1 cellular context compared by ENCODE assay signal in the genomic region with DNA sequence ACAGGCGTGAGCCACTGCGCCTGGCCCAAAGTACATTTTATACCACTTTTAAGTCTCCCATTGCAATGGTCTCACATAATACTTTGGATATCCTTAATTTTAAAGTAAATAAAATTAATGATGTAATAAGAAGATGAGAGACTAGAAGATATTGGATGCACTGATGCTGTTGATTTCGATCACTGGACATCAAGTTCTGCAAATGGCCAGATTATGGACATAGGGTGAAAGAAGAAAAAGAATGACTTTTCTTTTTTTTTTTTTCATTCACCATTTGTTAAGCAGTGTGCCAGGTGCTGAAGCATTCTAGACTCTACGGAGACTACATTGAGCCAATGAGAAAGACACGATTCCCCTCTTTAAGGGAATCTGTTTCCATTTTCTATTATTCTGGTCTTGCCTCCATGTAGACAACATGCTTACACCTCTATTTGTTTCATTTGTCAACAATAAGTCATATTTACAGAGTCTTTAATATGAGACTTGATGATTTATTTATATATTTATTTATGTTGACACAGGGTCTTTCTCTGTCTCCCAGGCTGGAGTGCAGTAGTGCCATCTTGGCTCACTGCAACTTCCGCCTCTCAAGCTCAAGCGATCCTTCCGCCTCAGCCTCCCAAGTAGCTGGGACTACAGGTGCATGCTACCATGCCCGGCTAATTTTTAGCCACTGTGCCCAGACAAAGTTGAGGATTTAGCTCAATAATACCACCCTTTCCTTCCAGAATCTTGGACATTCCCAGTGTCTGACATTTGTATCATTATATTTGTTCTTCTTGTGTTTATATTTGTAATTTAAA.
TF ChIP-seq lines count a peak whose summit lies in the region.

No MANE protein-coding gene starts in this region.

TF ChIP-seq in A549, 52 proteins besides CTCF, POLR2A, EP300 and RAD21 (continued from another document):
- TF ChIP-seq, protein P1, sequence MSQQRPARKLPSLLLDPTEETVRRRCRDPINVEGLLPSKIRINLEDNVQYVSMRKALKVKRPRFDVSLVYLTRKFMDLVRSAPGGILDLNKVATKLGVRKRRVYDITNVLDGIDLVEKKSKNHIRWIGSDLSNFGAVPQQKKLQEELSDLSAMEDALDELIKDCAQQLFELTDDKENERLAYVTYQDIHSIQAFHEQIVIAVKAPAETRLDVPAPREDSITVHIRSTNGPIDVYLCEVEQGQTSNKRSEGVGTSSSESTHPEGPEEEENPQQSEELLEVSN (IDR thresholded peaks at IDR 0.05; ENCODE audit: borderline replicate concordance, low read depth) = no peak
TF ChIP-seq in A549: peak in this region for 0.
